Comparison of ENCODE assay signal across 11 cellular contexts in the genomic region with DNA sequence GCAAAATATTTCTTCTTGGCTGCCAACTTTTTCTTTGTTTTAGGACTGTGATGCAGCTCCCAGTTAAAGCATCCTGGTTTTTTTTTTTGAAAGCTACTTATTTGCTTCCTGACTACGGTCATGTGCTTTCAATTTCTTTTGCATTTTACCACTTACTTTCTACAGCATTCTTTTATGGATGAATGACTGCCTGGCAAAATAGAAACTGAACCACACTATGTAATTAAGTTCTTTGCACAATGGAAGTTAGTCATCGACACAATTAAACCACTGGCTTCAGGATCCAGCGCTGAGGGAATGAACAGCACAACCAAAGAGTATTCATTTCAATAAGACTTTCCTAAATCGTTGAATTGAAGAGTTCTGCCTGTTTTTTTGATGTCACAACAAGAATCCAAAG.
A peak's percentile ranks its signal among the peaks of the same experiment; 100 is the strongest.
DNase-seq lines count a peak whose midpoint lies in the region; ATAC-seq and TF ChIP-seq lines count a peak whose summit lies in the region.
"Had no signal": no experiment of that assay in that cellular context is flagged by ENCODE, and none has a peak within 500 bp of the region (broad histone marks: within the 10 kb centered on the region; RNA-seq: fewer than 3 reads in every experiment).

No MANE protein-coding gene starts in this region.

- H3K4me3 ChIP-seq in astrocyte of the cerebellum (ENCODE audit: low read depth, low read length): no peak overlapping the region
- H3K4me3 ChIP-seq: BLaER1, skin epidermis had no signal

- peak; percentile 59 for DNase-seq in AG09319 (ENCODE audit: extremely low read depth, low read depth)
- DNase-seq in HS-5 (ENCODE audit: low read depth): peak; percentile 58
- DNase-seq in astrocyte of the cerebellum (ENCODE audit: low read depth): peak; percentile 94
- peak; percentile 58 for DNase-seq in medulla oblongata (ENCODE audit: extremely low spot score)
- no peak for DNase-seq in GOT3 (lab: John Stamatoyannopoulos, UW)
- DNase-seq in stimulated activated CD4-positive, alpha-beta T cell treated with anti-CD3 and anti-CD28 coated beads, Interleukin-15, amount 100 ng/mL, for 24 hours: no peak
- DNase-seq: NCI-H2029 treated with DMSO at 0.1 percent for 48 hours had no signal

- TF ChIP-seq CTCF in AG09319 (IDR thresholded peaks at IDR 0.05; ENCODE audit: low read depth, low read length) (no peak), astrocyte of the cerebellum (IDR thresholded peaks at IDR 0.05; ENCODE audit: low read depth, low read length, missing control alignments) (no peak)

- ATAC-seq in HG03432 (IDR thresholded peaks at IDR 0.05; ENCODE audit: unreplicated experiment) (no peak), GM19463 (IDR thresholded peaks at IDR 0.05; ENCODE audit: unreplicated experiment) (no peak)

- in situ Hi-C loops in astrocyte of the cerebellum (cut with HindIII; ENCODE audit: low sequenced_read_pairs): no loop called here

Comparison
In these comparisons a context has a peak if more than half of its experiments do, and no peak if none do; other contexts are left out.
1. DNase-seq: peak in AG09319 (single experiment), HS-5 (single experiment), astrocyte of the cerebellum (single experiment) and medulla oblongata (single experiment); none in GOT3 (single experiment) and stimulated activated CD4-positive, alpha-beta T cell treated with anti-CD3 and anti-CD28 coated beads, Interleukin-15, amount 100 ng/mL, for 24 hours (single experiment).